ENCODE assay signal across 26 cellular contexts in genomic region chr14:92308676-92309075, GRCh38. TPM values are rescaled to one million over a fixed set of nuclear protein-coding genes. Genes with fewer than 3 reads are reported as not detected.
"Had no signal": no experiment of that assay in that cellular context is flagged by ENCODE, and none has a peak within 500 bp of the region (broad histone marks: within the 10 kb centered on the region; RNA-seq: fewer than 3 reads in every experiment).

No MANE protein-coding gene starts in this region.

- H3K4me3 ChIP-seq: neural progenitor cell, ovary, psoas muscle, right lobe of liver, sigmoid colon, skin epidermis, smooth muscle cell, spleen, stomach, tibial artery, transverse colon, upper lobe of right lung, uterus had no signal

- H3K9me3 ChIP-seq: ovary, psoas muscle, right lobe of liver, sigmoid colon, stomach, transverse colon, upper lobe of right lung, uterus had no signal

- H3K27me3 ChIP-seq: neural progenitor cell, ovary, right lobe of liver, sigmoid colon, spleen, transverse colon, upper lobe of right lung, uterus had no signal

- H3K4me1 ChIP-seq: neural progenitor cell, psoas muscle, right lobe of liver, sigmoid colon, stomach, tibial artery, transverse colon, upper lobe of right lung, uterus had no signal

- ATAC-seq: naive thymus-derived CD4-positive, alpha-beta T cell; natural killer cell; right cardiac atrium; stimulated activated memory B cell treated with anti-CD40 and anti-IgM and Interleukin-4, amounts not matched to agents 10 μg/mL and 1 μg/mL and 100 μg/mL, for 72 hours; upper lobe of right lung had no signal

- H3K36me3 ChIP-seq: neural progenitor cell, ovary, right lobe of liver, sigmoid colon, spleen, stomach, tibial artery, transverse colon, upper lobe of right lung, uterus had no signal

- H3K27ac ChIP-seq: neural progenitor cell, ovary, psoas muscle, right lobe of liver, sigmoid colon, skin epidermis, spleen, stomach, tibial artery, transverse colon, upper lobe of right lung, uterus had no signal

- DNase-seq: naive thymus-derived CD4-positive, alpha-beta T cell; natural killer cell; occipital lobe; psoas muscle; right cardiac atrium; right lobe of liver; sigmoid colon; spleen; stimulated activated CD4-positive, alpha-beta T cell treated with anti-CD3 and anti-CD28 coated beads, Interleukin-12 subunit alpha, Interleukin-12 subunit beta, amount 100 ng/mL, for 4 hours; stimulated activated CD4-positive, alpha-beta T cell treated with anti-CD3 and anti-CD28 coated beads, Interleukin-1b, Interleukin-23, amount 100 ng/mL, for 48 hours; stimulated activated CD4-positive, alpha-beta T cell treated with anti-CD3 and anti-CD28 coated beads, Interleukin-4, amount 100 ng/mL, for 1 hour; stimulated activated CD4-positive, alpha-beta T cell treated with anti-CD3 and anti-CD28 coated beads, Interleukin-4, amount 100 ng/mL, for 4 hours; stimulated activated CD8-positive, alpha-beta memory T cell treated with anti-CD3 and anti-CD28 coated beads, Interleukin-4, amount 100 ng/mL, for 48 hours; stimulated activated naive CD4-positive, alpha-beta T cell treated with Interleukin-2 at 50 U/mL for 16 hours; stomach; tibial artery; transverse colon; upper lobe of right lung; uterus had no signal

RNA-seq across cellular contexts. Expression of gene SLC24A4, which starts 14.3 kb away (rescaled TPM):
- total RNA-seq: progenitor cell of endocrine pancreas, renal cortical epithelial cell had no signal
- polyA plus RNA-seq: naive thymus-derived CD4-positive, alpha-beta T cell; smooth muscle cell had no signal
